Comparison of ENCODE assay signal across 32 cellular contexts in the genomic region with DNA sequence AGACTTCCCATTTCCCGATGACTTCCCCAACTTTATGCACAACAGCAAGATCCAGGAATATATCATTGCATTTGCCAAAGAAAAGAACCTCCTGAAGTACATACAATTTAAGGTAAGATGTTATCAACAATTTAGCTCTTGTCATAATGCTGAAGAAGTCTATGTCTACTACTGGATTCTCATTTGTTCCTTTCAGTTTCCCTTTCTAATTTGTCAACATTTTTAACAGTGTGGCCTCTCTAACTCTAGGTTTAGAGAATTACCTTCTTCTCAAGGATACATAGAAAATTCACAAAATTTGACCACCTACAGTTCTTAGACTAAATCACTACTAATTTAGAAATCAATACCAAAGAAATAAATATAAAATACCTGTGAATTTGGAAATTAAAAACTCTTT. TPM values are rescaled to one million over a fixed set of nuclear protein-coding genes. Genes with fewer than 3 reads are reported as not detected.
"Had no signal": no experiment of that assay in that cellular context is flagged by ENCODE, and none has a peak within 500 bp of the region (broad histone marks: within the 10 kb centered on the region; RNA-seq: fewer than 3 reads in every experiment).

No MANE protein-coding gene starts in this region.

- H3K9me3 Mint-ChIP-seq: nephron progenitor cell; neural progenitor cell; stimulated activated naive B cell treated with anti-CD40 and anti-IgM and Interleukin-4, amounts not matched to agents 10 μg/mL and 1 μg/mL and 100 μg/mL, for 72 hours had no signal

- H3K27ac Mint-ChIP-seq: mesothelial cell of epicardium; naive B cell; natural killer cell; nephron progenitor cell; neural progenitor cell; stimulated activated naive B cell treated with anti-CD40 and anti-IgM and Interleukin-4, amounts not matched to agents 10 μg/mL and 1 μg/mL and 100 μg/mL, for 72 hours had no signal

- H3K9me3 ChIP-seq: left lung, pancreas, prostate gland, stomach, testis, thyroid gland, transverse colon, upper lobe of left lung, vagina had no signal

- H3K4me2 ChIP-seq: hepatocyte, neural progenitor cell had no signal

- H3K79me2 ChIP-seq: hepatocyte had no signal

- H3K4me3 ChIP-seq: hepatocyte, left lung, lung, neural progenitor cell, pancreas, prostate gland, skin epidermis, stomach, testis, thyroid gland, transverse colon, upper lobe of left lung, vagina had no signal

- H3K4me1 Mint-ChIP-seq: mesothelial cell of epicardium; naive B cell; natural killer cell; nephron progenitor cell; stimulated activated naive B cell treated with anti-CD40 and anti-IgM and Interleukin-4, amounts not matched to agents 10 μg/mL and 1 μg/mL and 100 μg/mL, for 72 hours had no signal

- H3K27ac ChIP-seq: hepatocyte, left lung, neural progenitor cell, pancreas, prostate gland, skin epidermis, stomach, testis, thyroid gland, transverse colon, upper lobe of left lung, vagina had no signal

- H2AFZ ChIP-seq: hepatocyte, neural progenitor cell had no signal

- H3K27me3 ChIP-seq: hepatocyte, left lung, neural progenitor cell, pancreas, stomach, testis, thyroid gland, transverse colon, upper lobe of left lung, vagina had no signal

- H3K36me3 ChIP-seq: left lung, neural progenitor cell, pancreas, prostate gland, stomach, thyroid gland, transverse colon, upper lobe of left lung, vagina had no signal

- ATAC-seq: left colon; left lung; natural killer cell; pancreas; right cardiac atrium; sciatic nerve; stimulated activated naive B cell treated with anti-CD40 and anti-IgM and Interleukin-4, amounts not matched to agents 10 μg/mL and 1 μg/mL and 100 μg/mL, for 72 hours; stimulated activated naive CD8-positive, alpha-beta T cell treated with anti-CD3 and anti-CD28 coated beads, Interleukin-15, Interleukin-2, amounts not matched to agents 100 U/mL and 50 U/mL, for 24 hours had no signal

- H3K36me3 Mint-ChIP-seq: mesothelial cell of epicardium; naive B cell; natural killer cell; neural progenitor cell; stimulated activated naive B cell treated with anti-CD40 and anti-IgM and Interleukin-4, amounts not matched to agents 10 μg/mL and 1 μg/mL and 100 μg/mL, for 72 hours had no signal

- DNase-seq: islet precursor cell; kidney glomerular epithelial cell; left colon; left lung; mesendoderm; naive B cell; natural killer cell; nephron progenitor cell; pancreas; posterior cingulate gyrus; retina; right cardiac atrium; stimulated activated CD4-positive, alpha-beta T cell treated with anti-CD3 and anti-CD28 coated beads, Interleukin-12 subunit alpha, Interleukin-12 subunit beta, amount 100 ng/mL, for 4 hours; stimulated activated CD4-positive, alpha-beta T cell treated with anti-CD3 and anti-CD28 coated beads, Interleukin-15, amount 100 ng/mL, for 24 hours; stimulated activated CD4-positive, alpha-beta T cell treated with anti-CD3 and anti-CD28 coated beads, Interleukin-2, amount 100 ng/mL, for 24 hours; stimulated activated CD4-positive, alpha-beta T cell treated with anti-CD3 and anti-CD28 coated beads, Interleukin-4, amount 100 ng/mL, for 1 hour; stimulated activated naive B cell treated with anti-CD40 and anti-IgM and Interleukin-4, amounts not matched to agents 10 μg/mL and 1 μg/mL and 100 μg/mL, for 72 hours; stimulated activated naive CD8-positive, alpha-beta T cell treated with anti-CD3 and anti-CD28 coated beads, Interleukin-15, Interleukin-2, amounts not matched to agents 100 U/mL and 50 U/mL, for 24 hours; stomach; testis; thyroid gland; transverse colon; upper lobe of left lung had no signal

- H3K4me1 ChIP-seq: left lung, neural progenitor cell, pancreas, prostate gland, stomach, testis, thyroid gland, transverse colon, upper lobe of left lung, vagina had no signal

- H3K4me3 Mint-ChIP-seq: mesothelial cell of epicardium; naive B cell; natural killer cell; nephron progenitor cell; neural progenitor cell; stimulated activated naive B cell treated with anti-CD40 and anti-IgM and Interleukin-4, amounts not matched to agents 10 μg/mL and 1 μg/mL and 100 μg/mL, for 72 hours had no signal

RNA-seq across cellular contexts. Expression of a gene that starts 13.2 kb away (rescaled TPM):
- total RNA-seq: mesothelial cell of epicardium, mononuclear cell, natural killer cell had no signal
